Comparison of ENCODE assay signal across 1 cellular context in the genomic region with DNA sequence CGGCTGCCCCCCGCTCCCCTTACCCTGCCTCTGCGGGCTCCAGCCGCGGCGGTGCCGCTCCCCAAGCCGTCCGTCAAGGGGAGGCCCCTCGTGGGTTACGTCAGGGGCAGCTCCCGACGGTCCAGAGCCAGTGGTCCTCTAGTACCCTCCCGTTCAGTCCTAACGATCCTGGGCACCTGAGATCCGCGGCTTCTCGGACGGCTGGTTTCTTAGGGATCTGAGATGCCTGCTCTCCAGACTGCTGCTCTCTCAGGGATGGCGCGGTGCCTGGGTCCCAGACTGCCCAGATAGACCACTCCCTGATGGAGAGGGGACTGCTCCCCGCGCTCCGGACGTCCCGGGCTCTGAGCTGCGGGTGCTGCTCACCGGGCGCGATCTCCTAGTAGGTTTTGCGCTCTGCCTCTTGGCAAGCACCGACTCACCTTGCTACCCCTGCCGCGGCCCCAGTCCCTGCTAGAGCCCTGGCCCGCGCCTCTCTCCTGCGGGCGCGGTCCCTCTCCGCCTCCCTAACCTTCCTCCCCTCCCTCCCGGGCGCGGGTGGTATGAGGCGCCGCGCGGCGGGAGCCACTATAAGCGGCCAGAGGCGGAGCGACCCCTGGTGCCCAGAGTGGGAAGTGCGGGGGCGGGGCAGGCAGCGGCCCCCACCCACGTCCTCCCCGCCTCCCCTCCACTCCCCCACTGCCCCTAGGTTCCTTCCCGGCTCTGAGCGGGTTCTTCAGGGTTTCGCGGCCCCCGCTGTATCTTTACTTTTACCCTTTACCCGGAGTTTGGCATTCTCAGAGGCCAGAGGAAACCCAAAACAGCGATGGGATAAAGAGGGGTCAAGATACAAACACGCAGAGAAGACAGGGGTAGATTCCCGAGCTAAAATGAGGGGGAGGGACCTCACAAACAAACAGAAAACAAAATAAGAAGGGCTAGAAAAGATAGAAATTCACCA.
TF ChIP-seq lines count a peak whose summit lies in the region.

Gene C1QL4 (minus strand): TSS at position 544 of the 940 bp plus-strand sequence. CDS start 711 bp downstream, outside the sequence.

TF ChIP-seq in HepG2, 621 proteins besides CTCF, POLR2A, EP300 and RAD21 (continued from another document and continues in another):
- TF ChIP-seq SRSF9 (IDR thresholded peaks at IDR 0.05; ENCODE audit: borderline replicate concordance, insufficient read depth, low read depth, low read length, poor library complexity, severe bottlenecking) (no peak), REXO4 (CRISPR knock-in tag; IDR thresholded peaks at IDR 0.05; ENCODE audit: borderline replicate concordance) (no peak), ZNF276 (CRISPR knock-in tag; IDR thresholded peaks at IDR 0.05; ENCODE audit: low read depth) (no peak), ZNF678 (CRISPR knock-in tag; IDR thresholded peaks at IDR 0.05) (no peak), SOX6 (IDR thresholded peaks at IDR 0.05) (no peak), SOX6 (CRISPR knock-in tag; IDR thresholded peaks at IDR 0.05) (no peak), HNF4G (IDR thresholded peaks at IDR 0.05; ENCODE audit: borderline replicate concordance, low read depth, low read length) (no peak), HNF4G (CRISPR knock-in tag; IDR thresholded peaks at IDR 0.05; ENCODE audit: borderline replicate concordance, low read depth) (no peak), ZMAT3 (CRISPR knock-in tag; conservative IDR thresholded peaks at IDR 0.05) (0 out of 2 replicates have a peak, but pooled peaks have one; percentile 34), PLSCR1 (CRISPR knock-in tag; IDR thresholded peaks at IDR 0.05; ENCODE audit: borderline replicate concordance) (no peak), ZBTB20 (CRISPR knock-in tag; IDR thresholded peaks at IDR 0.05; ENCODE audit: borderline replicate concordance, low read depth) (no peak), TRIM24 (CRISPR knock-in tag; IDR thresholded peaks at IDR 0.05) (no peak), GZF1 (CRISPR knock-in tag; IDR thresholded peaks at IDR 0.05) (no peak), ZNF432 (CRISPR knock-in tag; IDR thresholded peaks at IDR 0.05; ENCODE audit: borderline replicate concordance) (no peak), PRPF4 (IDR thresholded peaks at IDR 0.05; ENCODE audit: low read depth, low read length, poor library complexity, severe bottlenecking) (no peak), ZBTB25 (CRISPR knock-in tag; IDR thresholded peaks at IDR 0.05) (0 out of 2 replicates have a peak, but pooled peaks have one; percentile 27), ZNF12 (CRISPR knock-in tag; IDR thresholded peaks at IDR 0.05) (0 out of 2 replicates have a peak, but pooled peaks have one; percentile 65), CAMTA2 (CRISPR knock-in tag; IDR thresholded peaks at IDR 0.05; ENCODE audit: borderline replicate concordance) (no peak), JARID2 (CRISPR knock-in tag; IDR thresholded peaks at IDR 0.05; ENCODE audit: insufficient replicate concordance) (no peak), ZNF207 (IDR thresholded peaks at IDR 0.05; ENCODE audit: borderline replicate concordance) (no peak), HOXA7 (CRISPR knock-in tag; IDR thresholded peaks at IDR 0.05) (no peak), ZNF282 (IDR thresholded peaks at IDR 0.05; ENCODE audit: partially characterized antibody) (no peak), GABPB1 (CRISPR knock-in tag; IDR thresholded peaks at IDR 0.05) (peak; percentile 59; the same call in 1 of the 2 replicates), GFI1 (CRISPR knock-in tag; IDR thresholded peaks at IDR 0.05; ENCODE audit: borderline replicate concordance) (no peak), ZBTB42 (CRISPR knock-in tag; IDR thresholded peaks at IDR 0.05) (no peak), ZNF337 (CRISPR knock-in tag; IDR thresholded peaks at IDR 0.05; ENCODE audit: borderline replicate concordance, low read depth) (no peak), NR2F2 (IDR thresholded peaks at IDR 0.05; ENCODE audit: borderline replicate concordance, low read depth) (no peak), CBX2 (IDR thresholded peaks at IDR 0.05; ENCODE audit: low read depth, low read length) (no peak), CBX2 (CRISPR knock-in tag; IDR thresholded peaks at IDR 0.05; ENCODE audit: low read depth) (no peak), MAF1 (CRISPR knock-in tag; IDR thresholded peaks at IDR 0.05; ENCODE audit: borderline replicate concordance) (no peak), NFE2L2 (IDR thresholded peaks at IDR 0.05; ENCODE audit: low read length) (no peak), CHD2 (IDR thresholded peaks at IDR 0.05; ENCODE audit: low read depth, low read length) (no peak), SYNCRIP (IDR thresholded peaks at IDR 0.05; ENCODE audit: insufficient read depth, low read depth, low read length) (no peak), MEIS1 (CRISPR knock-in tag; IDR thresholded peaks at IDR 0.05; ENCODE audit: borderline replicate concordance) (no peak), DPF2 (CRISPR knock-in tag; IDR thresholded peaks at IDR 0.05; ENCODE audit: borderline replicate concordance, low read depth) (no peak), ZNF652 (CRISPR knock-in tag; IDR thresholded peaks at IDR 0.05; ENCODE audit: borderline replicate concordance, low read depth) (no peak), MED8 (CRISPR knock-in tag; IDR thresholded peaks at IDR 0.05; ENCODE audit: insufficient replicate concordance) (no peak), HMGXB4 (CRISPR knock-in tag; IDR thresholded peaks at IDR 0.05; ENCODE audit: borderline replicate concordance in 1 of 2, low read depth in 1 of 2) (peak; percentile 31 to 79; a peak in 3 of 4 replicates), ZNF468 (CRISPR knock-in tag; IDR thresholded peaks at IDR 0.05) (no peak), ZNF749 (CRISPR knock-in tag; IDR thresholded peaks at IDR 0.05; ENCODE audit: borderline replicate concordance) (no peak), NFKB2 (CRISPR knock-in tag; IDR thresholded peaks at IDR 0.05; ENCODE audit: borderline replicate concordance) (no peak), CENPT (CRISPR knock-in tag; IDR thresholded peaks at IDR 0.05; ENCODE audit: low read depth) (no peak), EHMT2 (IDR thresholded peaks at IDR 0.05; ENCODE audit: borderline replicate concordance, low read depth, low read length) (no peak), DDIT3 (CRISPR knock-in tag; IDR thresholded peaks at IDR 0.05) (no peak), PLRG1 (conservative IDR thresholded peaks at IDR 0.05) (no peak), ZNF24 (IDR thresholded peaks at IDR 0.05) (no peak), SUZ12 (IDR thresholded peaks at IDR 0.05; ENCODE audit: low read depth, low read length) (no peak), SRSF4 (IDR thresholded peaks at IDR 0.05; ENCODE audit: low read depth, low read length, poor library complexity, severe bottlenecking) (no peak), CENPX (CRISPR knock-in tag; IDR thresholded peaks at IDR 0.05) (no peak), ZSCAN25 (CRISPR knock-in tag; IDR thresholded peaks at IDR 0.05) (no peak), ZNF350 (CRISPR knock-in tag; IDR thresholded peaks at IDR 0.05; ENCODE audit: borderline replicate concordance, low read depth) (no peak), NFE2L1 (CRISPR knock-in tag; IDR thresholded peaks at IDR 0.05; ENCODE audit: borderline replicate concordance) (no peak), NFIB (CRISPR knock-in tag; IDR thresholded peaks at IDR 0.05; ENCODE audit: borderline replicate concordance) (no peak)
- TF ChIP-seq, protein P1, sequence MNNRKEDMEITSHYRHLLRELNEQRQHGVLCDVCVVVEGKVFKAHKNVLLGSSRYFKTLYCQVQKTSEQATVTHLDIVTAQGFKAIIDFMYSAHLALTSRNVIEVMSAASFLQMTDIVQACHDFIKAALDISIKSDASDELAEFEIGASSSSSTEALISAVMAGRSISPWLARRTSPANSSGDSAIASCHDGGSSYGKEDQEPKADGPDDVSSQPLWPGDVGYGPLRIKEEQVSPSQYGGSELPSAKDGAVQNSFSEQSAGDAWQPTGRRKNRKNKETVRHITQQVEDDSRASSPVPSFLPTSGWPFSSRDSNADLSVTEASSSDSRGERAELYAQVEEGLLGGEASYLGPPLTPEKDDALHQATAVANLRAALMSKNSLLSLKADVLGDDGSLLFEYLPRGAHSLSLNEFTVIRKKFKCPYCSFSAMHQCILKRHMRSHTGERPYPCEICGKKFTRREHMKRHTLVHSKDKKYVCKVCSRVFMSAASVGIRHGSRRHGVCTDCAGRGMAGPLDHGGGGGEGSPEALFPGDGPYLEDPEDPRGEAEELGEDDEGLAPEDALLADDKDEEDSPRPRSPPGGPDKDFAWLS (CRISPR knock-in tag; IDR thresholded peaks at IDR 0.05; ENCODE audit: borderline replicate concordance): no peak
- TF ChIP-seq, protein P2, sequence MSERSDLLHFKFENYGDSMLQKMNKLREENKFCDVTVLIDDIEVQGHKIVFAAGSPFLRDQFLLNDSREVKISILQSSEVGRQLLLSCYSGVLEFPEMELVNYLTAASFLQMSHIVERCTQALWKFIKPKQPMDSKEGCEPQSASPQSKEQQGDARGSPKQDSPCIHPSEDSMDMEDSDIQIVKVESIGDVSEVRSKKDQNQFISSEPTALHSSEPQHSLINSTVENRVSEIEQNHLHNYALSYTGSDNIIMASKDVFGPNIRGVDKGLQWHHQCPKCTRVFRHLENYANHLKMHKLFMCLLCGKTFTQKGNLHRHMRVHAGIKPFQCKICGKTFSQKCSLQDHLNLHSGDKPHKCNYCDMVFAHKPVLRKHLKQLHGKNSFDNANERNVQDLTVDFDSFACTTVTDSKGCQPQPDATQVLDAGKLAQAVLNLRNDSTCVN (CRISPR knock-in tag; IDR thresholded peaks at IDR 0.05; ENCODE audit: borderline replicate concordance): no peak
- TF ChIP-seq, protein P3, sequence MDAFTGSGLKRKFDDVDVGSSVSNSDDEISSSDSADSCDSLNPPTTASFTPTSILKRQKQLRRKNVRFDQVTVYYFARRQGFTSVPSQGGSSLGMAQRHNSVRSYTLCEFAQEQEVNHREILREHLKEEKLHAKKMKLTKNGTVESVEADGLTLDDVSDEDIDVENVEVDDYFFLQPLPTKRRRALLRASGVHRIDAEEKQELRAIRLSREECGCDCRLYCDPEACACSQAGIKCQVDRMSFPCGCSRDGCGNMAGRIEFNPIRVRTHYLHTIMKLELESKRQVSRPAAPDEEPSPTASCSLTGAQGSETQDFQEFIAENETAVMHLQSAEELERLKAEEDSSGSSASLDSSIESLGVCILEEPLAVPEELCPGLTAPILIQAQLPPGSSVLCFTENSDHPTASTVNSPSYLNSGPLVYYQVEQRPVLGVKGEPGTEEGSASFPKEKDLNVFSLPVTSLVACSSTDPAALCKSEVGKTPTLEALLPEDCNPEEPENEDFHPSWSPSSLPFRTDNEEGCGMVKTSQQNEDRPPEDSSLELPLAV (CRISPR knock-in tag; conservative IDR thresholded peaks at IDR 0.05; ENCODE audit: low read depth): no peak
